ENCODE assay signal across 8 cellular contexts in the genomic region with DNA sequence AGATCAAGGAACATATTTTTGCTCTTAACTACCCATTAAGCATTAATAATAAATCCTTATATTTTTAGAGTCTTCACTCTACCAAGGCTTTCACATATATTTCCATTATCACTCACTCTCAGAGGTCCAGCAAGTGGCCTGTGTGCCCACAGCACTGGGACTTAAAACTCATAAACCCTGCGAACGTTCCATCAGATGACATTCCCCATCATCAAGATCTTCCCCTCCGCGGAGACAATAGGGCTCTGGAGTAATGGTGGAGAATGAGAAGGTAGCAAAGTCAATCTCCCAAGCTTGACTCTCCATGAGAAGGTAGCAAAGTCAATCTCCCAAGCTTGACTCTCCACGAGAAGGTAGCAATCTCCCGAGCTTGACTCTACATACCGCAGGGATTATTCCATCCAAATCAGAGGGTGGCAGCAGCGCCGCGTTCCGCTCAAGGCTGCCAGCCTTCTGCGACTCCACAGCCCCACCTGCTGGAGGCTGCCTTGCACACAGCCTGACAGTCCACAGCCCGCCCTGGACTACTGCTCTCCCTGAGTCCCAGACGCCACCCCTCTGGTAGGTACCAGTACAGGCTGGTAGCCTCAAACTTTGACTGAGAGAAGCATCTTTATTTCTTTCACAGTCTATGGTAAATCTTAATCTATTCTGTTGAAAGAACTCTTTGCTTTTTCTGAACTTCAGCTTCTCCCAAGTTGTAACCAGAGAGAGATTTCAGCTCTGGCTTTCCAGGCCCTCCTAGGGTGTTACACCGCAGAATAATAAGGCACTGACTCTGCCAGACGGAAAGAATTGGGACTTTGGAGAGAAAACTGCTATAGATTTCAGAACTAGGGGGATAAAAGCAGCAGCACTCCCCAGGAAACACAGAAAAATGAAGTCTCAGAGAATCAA. TPM values are rescaled to one million over a fixed set of nuclear protein-coding genes. Genes with fewer than 3 reads are reported as not detected.
DNase-seq lines count a peak whose midpoint lies in the region; TF ChIP-seq lines count a peak whose summit lies in the region.

No MANE protein-coding gene starts in this region.

- no peaks in the 10 kb centered on the region for H3K36me3 Mint-ChIP-seq in activated naive CD4-positive, alpha-beta T cell treated with anti-CD3 and anti-CD28 coated beads, Interleukin-2, amount 10 ng/mL, durations not matched to agents 7 days and 5 days
- H3K36me3 Mint-ChIP-seq in progenitor cell of endocrine pancreas (ENCODE audit: insufficient read depth) = no peaks in the 10 kb centered on the region

- CTCF ChIA-PET in GM10248 (lab: Yijun Ruan, JAX) (interaction anchor here (0.6 to 9.7 kb wide), 24 partner anchors 11 to 434 kb away, joined by 3 to 104 read pairs (median 4); a partner anchor contains a TSS), HEK293 (lab: Yijun Ruan, JAX) (interaction anchor here (0.6 to 5.8 kb wide), 32 partner anchors 8 to 887 kb away, joined by 3 to 68 read pairs (median 4); a partner anchor contains a TSS)
- CTCF ChIA-PET in activated naive CD4-positive, alpha-beta T cell treated with anti-CD3 and anti-CD28 coated beads, Interleukin-2, amount 10 ng/mL, durations not matched to agents 7 days and 5 days (lab: Charles Lee) = interaction anchor here (0.7 to 6.5 kb wide), 9 partner anchors 11 to 89 kb away, joined by 3 to 61 read pairs (median 5); no protein-coding TSS in a partner anchor

- H3K4me1 Mint-ChIP-seq in activated naive CD4-positive, alpha-beta T cell treated with anti-CD3 and anti-CD28 coated beads, Interleukin-2, amount 10 ng/mL, durations not matched to agents 7 days and 5 days = no peaks in the 10 kb centered on the region
- H3K4me1 Mint-ChIP-seq in progenitor cell of endocrine pancreas (ENCODE audit: low read depth) = no peaks in the 10 kb centered on the region

- no peak overlapping the region for H3K4me3 ChIP-seq in HEK293 (ENCODE audit: low read depth, low read length)

- H3K9me3 Mint-ChIP-seq in activated naive CD4-positive, alpha-beta T cell treated with anti-CD3 and anti-CD28 coated beads, Interleukin-2, amount 10 ng/mL, durations not matched to agents 7 days and 5 days = no peaks in the 10 kb centered on the region
- H3K9me3 Mint-ChIP-seq in progenitor cell of endocrine pancreas (ENCODE audit: low read depth) = no peaks in the 10 kb centered on the region

- H3K27me3 Mint-ChIP-seq in activated naive CD4-positive, alpha-beta T cell treated with anti-CD3 and anti-CD28 coated beads, Interleukin-2, amount 10 ng/mL, durations not matched to agents 7 days and 5 days = peaks cover 50% of the 10 kb centered on the region
- H3K27me3 Mint-ChIP-seq in progenitor cell of endocrine pancreas = peaks cover 67% of the 10 kb centered on the region

- peak; percentile 81 for DNase-seq in GM10248 (ENCODE audit: extremely low spot score)
- DNase-seq in NAMALWA (ENCODE audit: low spot score) = peak; percentile 87
- DNase-seq in SKM-1 (lab: John Stamatoyannopoulos, UW; ENCODE audit: unreplicated experiment) = peak; percentile 79
- peak; percentile 88 for DNase-seq in activated naive CD4-positive, alpha-beta T cell treated with anti-CD3 and anti-CD28 coated beads, Interleukin-2, amount 10 ng/mL, durations not matched to agents 7 days and 5 days
- DNase-seq in head of caudate nucleus = peak; percentile 81 to 96 (median 90)
- peak; percentile 88 for DNase-seq in progenitor cell of endocrine pancreas (ENCODE audit: low spot score, unreplicated experiment)
- peak; percentile 90 for DNase-seq in ureter (ENCODE audit: low spot score)

- no peaks in the 10 kb centered on the region for H3K4me1 ChIP-seq in HEK293 (ENCODE audit: control insufficient read depth, insufficient read depth, low read length)

- H3K9me3 ChIP-seq in HEK293 (ENCODE audit: control insufficient read depth, insufficient read depth, low read depth, low read length) = no peaks in the 10 kb centered on the region

- H3K27ac Mint-ChIP-seq in activated naive CD4-positive, alpha-beta T cell treated with anti-CD3 and anti-CD28 coated beads, Interleukin-2, amount 10 ng/mL, durations not matched to agents 7 days and 5 days = no peak overlapping the region
- H3K27ac Mint-ChIP-seq in progenitor cell of endocrine pancreas = no peak overlapping the region

- TF ChIP-seq CTCF in GM10248 (IDR thresholded peaks at IDR 0.05; ENCODE audit: control extremely low read depth, extremely low read depth, low read depth, missing control alignments) (peak; percentile 99), HEK293 (tag by site-specific recombination; IDR thresholded peaks at IDR 0.05) (peak; percentile 97), progenitor cell of endocrine pancreas (IDR thresholded peaks at IDR 0.05; ENCODE audit: unreplicated experiment) (peak; percentile 96)

- no peak overlapping the region for H3K27ac ChIP-seq in HEK293 (ENCODE audit: extremely low read depth, low read depth, low read length)

- no peaks in the 10 kb centered on the region for H3K36me3 ChIP-seq in HEK293 (ENCODE audit: control insufficient read depth in 2 of 2, insufficient read depth in 1 of 2, low read length in 2 of 2)

- POLR2A ChIA-PET in GM10248 (lab: Yijun Ruan, JAX) = no interaction called here
- POLR2A ChIA-PET in HEK293 (lab: Yijun Ruan, JAX) = no interaction called here

- intact Hi-C loops in head of caudate nucleus (cut with DNase I) = no loop called here

- H3K4me3 Mint-ChIP-seq in activated naive CD4-positive, alpha-beta T cell treated with anti-CD3 and anti-CD28 coated beads, Interleukin-2, amount 10 ng/mL, durations not matched to agents 7 days and 5 days = no peak overlapping the region
- H3K4me3 Mint-ChIP-seq in progenitor cell of endocrine pancreas (ENCODE audit: low read depth) = no peak overlapping the region

TF ChIP-seq in HEK293, 187 proteins besides CTCF, POLR2A, EP300 and RAD21 (continues in another document):
- no peak for TF ChIP-seq ZNF155 (tag by site-specific recombination; IDR thresholded peaks at IDR 0.05)
- TF ChIP-seq, protein P1, sequence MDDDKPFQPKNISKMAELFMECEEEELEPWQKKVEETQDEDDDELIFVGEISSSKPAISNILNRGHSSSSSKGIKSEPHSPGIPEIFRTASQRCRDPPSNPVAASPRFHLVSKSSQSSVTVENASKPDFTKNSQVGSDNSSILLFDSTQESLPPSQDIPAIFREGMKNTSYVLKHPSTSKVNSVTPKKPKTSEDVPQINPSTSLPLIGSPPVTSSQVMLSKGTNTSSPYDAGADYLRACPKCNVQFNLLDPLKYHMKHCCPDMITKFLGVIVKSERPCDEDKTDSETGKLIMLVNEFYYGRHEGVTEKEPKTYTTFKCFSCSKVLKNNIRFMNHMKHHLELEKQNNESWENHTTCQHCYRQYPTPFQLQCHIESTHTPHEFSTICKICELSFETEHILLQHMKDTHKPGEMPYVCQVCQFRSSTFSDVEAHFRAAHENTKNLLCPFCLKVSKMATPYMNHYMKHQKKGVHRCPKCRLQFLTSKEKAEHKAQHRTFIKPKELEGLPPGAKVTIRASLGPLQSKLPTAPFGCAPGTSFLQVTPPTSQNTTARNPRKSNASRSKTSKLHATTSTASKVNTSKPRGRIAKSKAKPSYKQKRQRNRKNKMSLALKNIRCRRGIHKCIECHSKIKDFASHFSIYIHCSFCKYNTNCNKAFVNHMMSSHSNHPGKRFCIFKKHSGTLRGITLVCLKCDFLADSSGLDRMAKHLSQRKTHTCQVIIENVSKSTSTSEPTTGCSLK (tag by site-specific recombination; IDR thresholded peaks at IDR 0.05) = no peak
- TF ChIP-seq ZNF555 (tag by site-specific recombination; conservative IDR thresholded peaks at IDR 0.05) = no peak
- TF ChIP-seq, protein P2, sequence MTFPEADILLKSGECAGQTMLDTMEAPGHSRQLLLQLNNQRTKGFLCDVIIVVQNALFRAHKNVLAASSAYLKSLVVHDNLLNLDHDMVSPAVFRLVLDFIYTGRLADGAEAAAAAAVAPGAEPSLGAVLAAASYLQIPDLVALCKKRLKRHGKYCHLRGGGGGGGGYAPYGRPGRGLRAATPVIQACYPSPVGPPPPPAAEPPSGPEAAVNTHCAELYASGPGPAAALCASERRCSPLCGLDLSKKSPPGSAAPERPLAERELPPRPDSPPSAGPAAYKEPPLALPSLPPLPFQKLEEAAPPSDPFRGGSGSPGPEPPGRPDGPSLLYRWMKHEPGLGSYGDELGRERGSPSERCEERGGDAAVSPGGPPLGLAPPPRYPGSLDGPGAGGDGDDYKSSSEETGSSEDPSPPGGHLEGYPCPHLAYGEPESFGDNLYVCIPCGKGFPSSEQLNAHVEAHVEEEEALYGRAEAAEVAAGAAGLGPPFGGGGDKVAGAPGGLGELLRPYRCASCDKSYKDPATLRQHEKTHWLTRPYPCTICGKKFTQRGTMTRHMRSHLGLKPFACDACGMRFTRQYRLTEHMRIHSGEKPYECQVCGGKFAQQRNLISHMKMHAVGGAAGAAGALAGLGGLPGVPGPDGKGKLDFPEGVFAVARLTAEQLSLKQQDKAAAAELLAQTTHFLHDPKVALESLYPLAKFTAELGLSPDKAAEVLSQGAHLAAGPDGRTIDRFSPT (tag by site-specific recombination; IDR thresholded peaks at IDR 0.05) = peak; percentile 83
- no peak for TF ChIP-seq RBAK (tag by site-specific recombination; IDR thresholded peaks at IDR 0.05)
- TF ChIP-seq, protein P3, sequence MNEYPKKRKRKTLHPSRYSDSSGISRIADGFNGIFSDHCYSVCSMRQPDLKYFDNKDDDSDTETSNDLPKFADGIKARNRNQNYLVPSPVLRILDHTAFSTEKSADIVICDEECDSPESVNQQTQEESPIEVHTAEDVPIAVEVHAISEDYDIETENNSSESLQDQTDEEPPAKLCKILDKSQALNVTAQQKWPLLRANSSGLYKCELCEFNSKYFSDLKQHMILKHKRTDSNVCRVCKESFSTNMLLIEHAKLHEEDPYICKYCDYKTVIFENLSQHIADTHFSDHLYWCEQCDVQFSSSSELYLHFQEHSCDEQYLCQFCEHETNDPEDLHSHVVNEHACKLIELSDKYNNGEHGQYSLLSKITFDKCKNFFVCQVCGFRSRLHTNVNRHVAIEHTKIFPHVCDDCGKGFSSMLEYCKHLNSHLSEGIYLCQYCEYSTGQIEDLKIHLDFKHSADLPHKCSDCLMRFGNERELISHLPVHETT (tag by site-specific recombination; IDR thresholded peaks at IDR 0.05) = no peak
- TF ChIP-seq ZBTB48 (tag by site-specific recombination; IDR thresholded peaks at IDR 0.05) = no peak
- no peak for TF ChIP-seq ZNF664 (tag by site-specific recombination; IDR thresholded peaks at IDR 0.05)
- TF ChIP-seq ZBTB17 (tag by site-specific recombination; IDR thresholded peaks at IDR 0.05) = peak; percentile 39
- no peak for TF ChIP-seq ZNF521 (tag by site-specific recombination; IDR thresholded peaks at IDR 0.05)
- no peak for TF ChIP-seq ZNF16 (tag by site-specific recombination; IDR thresholded peaks at IDR 0.05; ENCODE audit: low read depth)

RNA-seq across cellular contexts. Expression of a gene that starts 26.4 kb away (rescaled TPM):
- total RNA-seq in progenitor cell of endocrine pancreas (46.0 and 48.4 TPM in 2 replicates), ureter (47.4 TPM)
